In genomic region chr12:42144424-42145196, GRCh38 we compare ENCODE assay signal across 1 cellular context.
TF ChIP-seq lines count a peak whose summit lies in the region.

GXYLT1 (minus strand) TSS chr12:42144874; CDS start chr12:42144646, 228 bp downstream.

TF ChIP-seq in K562, 482 proteins besides CTCF, POLR2A, EP300 and RAD21 (continued from another document and continues in another):
- TF ChIP-seq EWSR1 (IDR thresholded peaks at IDR 0.05; ENCODE audit: borderline replicate concordance, low read depth, partially characterized antibody) (no peak), EHMT2 (IDR thresholded peaks at IDR 0.05) (no peak), THRAP3 (IDR thresholded peaks at IDR 0.05; ENCODE audit: borderline replicate concordance) (no peak), GABPB1 (CRISPR knock-in tag; IDR thresholded peaks at IDR 0.05) (peak; percentile 77; the same call in 1 of the 2 replicates), POU5F1 (IDR thresholded peaks at IDR 0.05; ENCODE audit: borderline replicate concordance, low read depth, low read length, partially characterized antibody) (no peak), AFF1 (IDR thresholded peaks at IDR 0.05; ENCODE audit: low read depth in 1 of 2, partially characterized antibody in 2 of 2) (no peak), SMC3 (conservative IDR thresholded peaks at IDR 0.05; ENCODE audit: insufficient read depth, low read depth, low read length) (no peak), RBM15 (IDR thresholded peaks at IDR 0.05; ENCODE audit: insufficient read depth, low read length) (no peak), ZNF512 (tag; IDR thresholded peaks at IDR 0.05) (no peak), SFPQ (IDR thresholded peaks at IDR 0.05; ENCODE audit: low read depth, low read length) (no peak), XRCC4 (IDR thresholded peaks at IDR 0.05; ENCODE audit: extremely low read depth, insufficient read depth, insufficient read length) (no peak), PREB (CRISPR knock-in tag; IDR thresholded peaks at IDR 0.05) (no peak), ZBTB2 (IDR thresholded peaks at IDR 0.05) (peak; percentile 84), ESRRA (IDR thresholded peaks at IDR 0.05; ENCODE audit: borderline replicate concordance, low read depth) (peak; percentile 49; the same call in 1 of the 2 replicates), CSDE1 (IDR thresholded peaks at IDR 0.05) (no peak), PPARD (CRISPR knock-in tag; IDR thresholded peaks at IDR 0.05) (no peak), ZNF407 (IDR thresholded peaks at IDR 0.05; ENCODE audit: low read depth) (no peak), MCM3 (IDR thresholded peaks at IDR 0.05) (no peak), ZNF282 (CRISPR knock-in tag; IDR thresholded peaks at IDR 0.05) (0 out of 2 replicates have a peak, but pooled peaks have one; percentile 31), VEZF1 (CRISPR knock-in tag; IDR thresholded peaks at IDR 0.05) (peak; percentile 91), SLC30A9 (CRISPR knock-in tag; IDR thresholded peaks at IDR 0.05) (no peak), ETV5 (CRISPR knock-in tag; IDR thresholded peaks at IDR 0.05; ENCODE audit: low read depth) (peak; percentile 85), ZBED1 (IDR thresholded peaks at IDR 0.05) (no peak), TSC22D4 (tag; IDR thresholded peaks at IDR 0.05) (no peak), ZNF584 (CRISPR knock-in tag; IDR thresholded peaks at IDR 0.05; ENCODE audit: low read depth) (no peak), C11orf30 (IDR thresholded peaks at IDR 0.05; ENCODE audit: low read depth) (no peak), MBD1 (CRISPR knock-in tag; IDR thresholded peaks at IDR 0.05) (no peak), PYGO2 (tag; IDR thresholded peaks at IDR 0.05) (no peak), MCM2 (IDR thresholded peaks at IDR 0.05; ENCODE audit: low read depth) (no peak), THRB (CRISPR knock-in tag; conservative IDR thresholded peaks at IDR 0.05) (no peak), TRIM24 (IDR thresholded peaks at IDR 0.05) (no peak), NONO (IDR thresholded peaks at IDR 0.05; ENCODE audit: low read depth in 2 of 2, low read length in 1 of 2) (peak in 1 of 2 experiments; percentile 57; a peak in 2 of 4 replicates), TAL1 (IDR thresholded peaks at IDR 0.05) (no peak), MYC (IDR thresholded peaks at IDR 0.05; ENCODE audit: low read depth, low read length) (peak; percentile 64; the same call in 1 of the 2 replicates), MYC (CRISPR knock-in tag; IDR thresholded peaks at IDR 0.05; ENCODE audit: borderline replicate concordance, low read depth) (no peak)
